ENCODE assay signal across 26 cellular contexts in genomic region chr20:13462091-13462490, GRCh38.
"Had no signal": no experiment of that assay in that cellular context is flagged by ENCODE, and none has a peak within 500 bp of the region (broad histone marks: within the 10 kb centered on the region; RNA-seq: fewer than 3 reads in every experiment).

No MANE protein-coding gene starts in this region.

- H3K27ac ChIP-seq: neutrophil, pancreas, prostate gland, right lobe of liver, sigmoid colon, stomach, thoracic aorta, thyroid gland, tibial nerve, upper lobe of left lung had no signal

- H3K36me3 ChIP-seq: neutrophil, pancreas, prostate gland, right lobe of liver, sigmoid colon, thoracic aorta, thyroid gland, tibial nerve, upper lobe of left lung had no signal

- ATAC-seq: naive thymus-derived CD4-positive, alpha-beta T cell; natural killer cell treated with Interleukin-12 subunit alpha and Interleukin-12 subunit beta and Interleukin-15 and Interleukin-18, amount 100 ng/mL, for 72 hours; pancreas; right cardiac atrium; right lobe of liver; stimulated activated effector memory CD8-positive, alpha-beta T cell treated with anti-CD3 and anti-CD28 coated beads, Interleukin-12 subunit alpha, Interleukin-12 subunit beta, amount 100 ng/mL, for 72 hours; stimulated activated naive B cell treated with anti-CD40 and anti-IgM and Interleukin-4, amounts not matched to agents 10 μg/mL and 1 μg/mL and 100 μg/mL, for 72 hours had no signal

- H3K4me1 ChIP-seq: pancreas, prostate gland, thyroid gland, upper lobe of left lung had no signal

- H3K36me3 Mint-ChIP-seq: stimulated activated effector memory CD8-positive, alpha-beta T cell treated with anti-CD3 and anti-CD28 coated beads, Interleukin-12 subunit alpha, Interleukin-12 subunit beta, amount 100 ng/mL, for 72 hours had no signal

- DNase-seq: naive thymus-derived CD4-positive, alpha-beta T cell; nephron progenitor cell; nucleus accumbens; pancreas; right cardiac atrium; right lobe of liver; sigmoid colon; small intestine; stimulated activated CD4-positive, alpha-beta T cell treated with anti-CD3 and anti-CD28 coated beads, Interleukin-15, amount 100 ng/mL, for 24 hours; stimulated activated CD4-positive, alpha-beta T cell treated with anti-CD3 and anti-CD28 coated beads, Interleukin-2, amount 100 ng/mL, for 24 hours; stimulated activated CD4-positive, alpha-beta T cell treated with anti-CD3 and anti-CD28 coated beads, Interleukin-2, amount 100 ng/mL, for 48 hours; stimulated activated CD4-positive, alpha-beta T cell treated with anti-CD3 and anti-CD28 coated beads, Interleukin-4, amount 100 ng/mL, for 24 hours; stimulated activated naive B cell treated with anti-CD40 and anti-IgM and Interleukin-4, amounts not matched to agents 10 μg/mL and 1 μg/mL and 100 μg/mL, for 72 hours; stimulated activated naive CD4-positive, alpha-beta T cell treated with Interleukin-2 at 50 U/mL for 16 hours; stomach; thyroid gland; trophoblast cell; upper lobe of left lung had no signal

- H3K4me3 Mint-ChIP-seq: naive thymus-derived CD4-positive, alpha-beta T cell; natural killer cell treated with Interleukin-12 subunit alpha and Interleukin-12 subunit beta and Interleukin-15 and Interleukin-18, amount 100 ng/mL, for 72 hours; nephron progenitor cell; neural crest cell; stimulated activated effector memory CD8-positive, alpha-beta T cell treated with anti-CD3 and anti-CD28 coated beads, Interleukin-12 subunit alpha, Interleukin-12 subunit beta, amount 100 ng/mL, for 72 hours; stimulated activated naive B cell treated with anti-CD40 and anti-IgM and Interleukin-4, amounts not matched to agents 10 μg/mL and 1 μg/mL and 100 μg/mL, for 72 hours; stimulated activated naive CD8-positive, alpha-beta T cell treated with anti-CD3 and anti-CD28 coated beads, Interleukin-15, Interleukin-2, amounts not matched to agents 100 ng/mL and 50 ng/mL, for 24 hours had no signal

- H3K4me3 ChIP-seq: pancreas, prostate gland, right lobe of liver, sigmoid colon, stomach, thoracic aorta, thyroid gland, tibial nerve, upper lobe of left lung had no signal

- H3K9me3 Mint-ChIP-seq: natural killer cell treated with Interleukin-12 subunit alpha and Interleukin-12 subunit beta and Interleukin-15 and Interleukin-18, amount 100 ng/mL, for 72 hours; nephron progenitor cell; neural crest cell; stimulated activated effector memory CD8-positive, alpha-beta T cell treated with anti-CD3 and anti-CD28 coated beads, Interleukin-12 subunit alpha, Interleukin-12 subunit beta, amount 100 ng/mL, for 72 hours; stimulated activated naive B cell treated with anti-CD40 and anti-IgM and Interleukin-4, amounts not matched to agents 10 μg/mL and 1 μg/mL and 100 μg/mL, for 72 hours; stimulated activated naive CD8-positive, alpha-beta T cell treated with anti-CD3 and anti-CD28 coated beads, Interleukin-15, Interleukin-2, amounts not matched to agents 100 ng/mL and 50 ng/mL, for 24 hours had no signal

- H3K4me1 Mint-ChIP-seq: naive thymus-derived CD4-positive, alpha-beta T cell; nephron progenitor cell; neural crest cell; stimulated activated effector memory CD8-positive, alpha-beta T cell treated with anti-CD3 and anti-CD28 coated beads, Interleukin-12 subunit alpha, Interleukin-12 subunit beta, amount 100 ng/mL, for 72 hours; stimulated activated naive B cell treated with anti-CD40 and anti-IgM and Interleukin-4, amounts not matched to agents 10 μg/mL and 1 μg/mL and 100 μg/mL, for 72 hours had no signal

- H3K27ac Mint-ChIP-seq: naive thymus-derived CD4-positive, alpha-beta T cell; natural killer cell treated with Interleukin-12 subunit alpha and Interleukin-12 subunit beta and Interleukin-15 and Interleukin-18, amount 100 ng/mL, for 72 hours; nephron progenitor cell; stimulated activated effector memory CD8-positive, alpha-beta T cell treated with anti-CD3 and anti-CD28 coated beads, Interleukin-12 subunit alpha, Interleukin-12 subunit beta, amount 100 ng/mL, for 72 hours; stimulated activated naive B cell treated with anti-CD40 and anti-IgM and Interleukin-4, amounts not matched to agents 10 μg/mL and 1 μg/mL and 100 μg/mL, for 72 hours; stimulated activated naive CD8-positive, alpha-beta T cell treated with anti-CD3 and anti-CD28 coated beads, Interleukin-15, Interleukin-2, amounts not matched to agents 100 ng/mL and 50 ng/mL, for 24 hours had no signal

- H3K9me3 ChIP-seq: neutrophil, pancreas, prostate gland, right lobe of liver, sigmoid colon, stomach, thoracic aorta, thyroid gland, tibial nerve, upper lobe of left lung had no signal

- H3K27me3 ChIP-seq: neutrophil, pancreas, right lobe of liver, sigmoid colon, stomach, thyroid gland, tibial nerve, upper lobe of left lung had no signal

- H3K27me3 Mint-ChIP-seq: naive thymus-derived CD4-positive, alpha-beta T cell; natural killer cell treated with Interleukin-12 subunit alpha and Interleukin-12 subunit beta and Interleukin-15 and Interleukin-18, amount 100 ng/mL, for 72 hours; stimulated activated naive B cell treated with anti-CD40 and anti-IgM and Interleukin-4, amounts not matched to agents 10 μg/mL and 1 μg/mL and 100 μg/mL, for 72 hours; stimulated activated naive CD8-positive, alpha-beta T cell treated with anti-CD3 and anti-CD28 coated beads, Interleukin-15, Interleukin-2, amounts not matched to agents 100 ng/mL and 50 ng/mL, for 24 hours had no signal
